24 cellular contexts compared by ENCODE assay signal in the genomic region with DNA sequence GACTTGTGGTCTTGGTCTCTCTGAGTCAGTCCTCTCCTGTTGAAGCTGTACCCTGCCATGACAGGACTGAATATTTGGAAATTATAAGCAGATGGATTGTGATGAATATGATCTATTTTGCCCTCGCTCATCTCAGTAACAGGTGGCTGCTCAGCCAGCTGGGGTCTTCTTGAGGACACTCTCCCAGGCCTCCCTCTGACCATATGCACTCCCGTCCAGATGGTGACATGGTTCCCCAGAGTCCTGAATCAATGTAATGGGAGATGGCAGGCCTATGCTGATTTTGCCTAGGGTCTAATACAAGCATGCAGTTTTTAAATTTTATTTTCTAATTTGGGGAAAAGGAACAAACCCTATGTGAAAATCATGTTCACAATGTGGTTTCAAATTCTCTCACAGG.
"Had no signal": no experiment of that assay in that cellular context is flagged by ENCODE, and none has a peak within 500 bp of the region (broad histone marks: within the 10 kb centered on the region; RNA-seq: fewer than 3 reads in every experiment).

No MANE protein-coding gene starts in this region.

- H3K9me3 Mint-ChIP-seq: activated CD4-positive, alpha-beta memory T cell treated with anti-CD3 and anti-CD28 coated beads for 36 hours; activated CD4-positive, alpha-beta T cell treated with anti-CD3 and anti-CD28 coated beads, Interleukin-2, amount 10 ng/mL, durations not matched to agents 24 days and 14 days; activated T-cell treated with anti-CD3 and anti-CD28 coated beads, Interleukin-2, amount 50 U/mL, for 24 hours; neural progenitor cell had no signal

- H3K4me1 Mint-ChIP-seq: activated CD4-positive, alpha-beta T cell treated with anti-CD3 and anti-CD28 coated beads, Interleukin-2, amount 10 ng/mL, durations not matched to agents 24 days and 14 days; central memory CD8-positive, alpha-beta T cell; naive thymus-derived CD8-positive, alpha-beta T cell had no signal

- DNase-seq: activated CD4-positive, alpha-beta memory T cell treated with anti-CD3 and anti-CD28 coated beads for 36 hours; activated CD4-positive, alpha-beta T cell treated with anti-CD3 and anti-CD28 coated beads, Interleukin-2, amount 10 ng/mL, durations not matched to agents 24 days and 14 days; activated CD4-positive, CD25-positive, alpha-beta regulatory T cell treated with anti-CD3 and anti-CD28 coated beads, Interleukin-2, amount 50 U/mL, for 72 hours; activated CD8-positive, alpha-beta memory T cell treated with anti-CD3 and anti-CD28 coated beads, Interleukin-2, amount 50 U/mL, for 48 hours; activated gamma-delta T cell; activated naive CD4-positive, alpha-beta T cell treated with anti-CD3 and anti-CD28 coated beads, Interleukin-2, amount 50 U/mL, for 16 hours; activated T-cell treated with anti-CD3 and anti-CD28 coated beads, Interleukin-2, amount 50 U/mL, for 24 hours; amniotic stem cell; dermis blood vessel endothelial cell; effector CD8-positive, alpha-beta T cell; esophagus squamous epithelium; foreskin melanocyte; left lung; lower lobe of right lung; mesenchymal stem cell; naive thymus-derived CD8-positive, alpha-beta T cell; right cardiac atrium; spleen; stimulated activated naive CD4-positive, alpha-beta T cell had no signal

- H3K27me3 Mint-ChIP-seq: activated CD4-positive, alpha-beta memory T cell treated with anti-CD3 and anti-CD28 coated beads for 36 hours; activated CD4-positive, alpha-beta T cell treated with anti-CD3 and anti-CD28 coated beads, Interleukin-2, amount 10 ng/mL, durations not matched to agents 24 days and 14 days; activated T-cell treated with anti-CD3 and anti-CD28 coated beads, Interleukin-2, amount 50 U/mL, for 24 hours; central memory CD8-positive, alpha-beta T cell had no signal

- H3K4me3 Mint-ChIP-seq: activated CD4-positive, alpha-beta memory T cell treated with anti-CD3 and anti-CD28 coated beads for 36 hours; activated CD4-positive, alpha-beta T cell treated with anti-CD3 and anti-CD28 coated beads, Interleukin-2, amount 10 ng/mL, durations not matched to agents 24 days and 14 days; activated T-cell treated with anti-CD3 and anti-CD28 coated beads, Interleukin-2, amount 50 U/mL, for 24 hours; central memory CD8-positive, alpha-beta T cell; naive thymus-derived CD8-positive, alpha-beta T cell; neural progenitor cell had no signal

- ATAC-seq: left lung; lower lobe of right lung; naive thymus-derived CD8-positive, alpha-beta T cell; right cardiac atrium had no signal

- H3K27me3 ChIP-seq: esophagus squamous epithelium, left lung, neural progenitor cell, spleen, tibial nerve had no signal

- H3K4me3 ChIP-seq: esophagus squamous epithelium, left lung, lower lobe of right lung, neural progenitor cell, spleen, tibial nerve had no signal

- H3K36me3 ChIP-seq: esophagus squamous epithelium, left lung, lower lobe of right lung, neural progenitor cell, spleen, tibial nerve had no signal

- H2AFZ ChIP-seq: neural progenitor cell had no signal

- H3K4me1 ChIP-seq: esophagus squamous epithelium, left lung, lower lobe of right lung, spleen, tibial nerve had no signal

- H3K9me3 ChIP-seq: esophagus squamous epithelium, left lung, lower lobe of right lung, spleen, tibial nerve had no signal

- H3K4me2 ChIP-seq: neural progenitor cell had no signal

- H3K9ac ChIP-seq: neural progenitor cell had no signal

- H3K27ac ChIP-seq: epithelial cell of prostate, esophagus squamous epithelium, left lung, lower lobe of right lung, neural progenitor cell, spleen, tibial nerve, VCaP had no signal

- H3K36me3 Mint-ChIP-seq: activated CD4-positive, alpha-beta memory T cell treated with anti-CD3 and anti-CD28 coated beads for 36 hours; naive thymus-derived CD8-positive, alpha-beta T cell; neural progenitor cell had no signal

- H3K27ac Mint-ChIP-seq: activated CD4-positive, alpha-beta memory T cell treated with anti-CD3 and anti-CD28 coated beads for 36 hours; activated CD4-positive, alpha-beta T cell treated with anti-CD3 and anti-CD28 coated beads, Interleukin-2, amount 10 ng/mL, durations not matched to agents 24 days and 14 days; activated T-cell treated with anti-CD3 and anti-CD28 coated beads, Interleukin-2, amount 50 U/mL, for 24 hours; naive thymus-derived CD8-positive, alpha-beta T cell; neural progenitor cell had no signal
